9 cellular contexts compared by ENCODE assay signal in the genomic region with DNA sequence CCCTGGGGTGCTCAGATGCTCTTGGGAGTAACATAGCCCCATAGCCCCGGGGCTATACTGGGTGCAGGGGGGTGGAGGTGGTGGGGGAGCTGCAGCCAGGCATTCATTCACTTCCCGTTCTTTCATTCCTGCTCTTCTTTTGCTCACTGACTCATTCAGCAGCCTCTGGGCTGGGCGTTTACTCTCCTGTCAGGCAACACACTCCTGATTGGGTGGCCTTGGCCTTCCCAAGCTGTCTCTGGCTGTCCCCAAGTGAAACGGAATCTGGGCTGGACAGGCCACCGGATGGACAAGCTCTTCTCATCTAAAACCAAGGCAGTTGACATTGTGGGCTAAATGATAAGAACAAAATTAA. TPM values are rescaled to one million over a fixed set of nuclear protein-coding genes. Genes with fewer than 3 reads are reported as not detected.
DNase-seq lines count a peak whose midpoint lies in the region; ATAC-seq, FAIRE-seq and TF ChIP-seq lines count a peak whose summit lies in the region.
"Had no signal": no experiment of that assay in that cellular context is flagged by ENCODE, and none has a peak within 500 bp of the region (broad histone marks: within the 10 kb centered on the region; RNA-seq: fewer than 3 reads in every experiment).

No MANE protein-coding gene starts in this region.

- H3K9me3 Mint-ChIP-seq in chondrocyte (ENCODE audit: low read depth) = no peaks in the 10 kb centered on the region

- TF ChIP-seq CTCF in chondrocyte (IDR thresholded peaks at IDR 0.05) (no peak), left lung (IDR thresholded peaks at IDR 0.05) (no peak), thyroid gland (IDR thresholded peaks at IDR 0.05) (no peak)

- FAIRE-seq in HTR-8/SVneo (lab: Jason Lieb, UNC) = peak; percentile 78

- H3K36me3 ChIP-seq in left lung = no peaks in the 10 kb centered on the region
- H3K36me3 ChIP-seq in thyroid gland = no peaks in the 10 kb centered on the region
- H3K36me3 ChIP-seq: neutrophil had no signal

- H3K4me3 Mint-ChIP-seq in chondrocyte (ENCODE audit: unreplicated experiment) = peak overlapping the region; percentile 57

- H3K4me3 ChIP-seq in left lung (no peak overlapping the region), thyroid gland (replicated peaks in 1 of 3) (no peak overlapping the region)

- H3K9me3 ChIP-seq in left lung (no peaks in the 10 kb centered on the region), thyroid gland (no peaks in the 10 kb centered on the region)
- H3K9me3 ChIP-seq: neutrophil had no signal

- peak overlapping the region; percentile 57 to 59 for H3K27ac ChIP-seq in left lung
- peak overlapping the region; percentile 48 to 65 (median 60) for H3K27ac ChIP-seq in thyroid gland
- H3K27ac ChIP-seq: neutrophil had no signal

- peak; percentile 60 for ATAC-seq in left lung
- no peak for ATAC-seq in HG03432 (IDR thresholded peaks at IDR 0.05; ENCODE audit: unreplicated experiment)
- ATAC-seq in HG03439 (IDR thresholded peaks at IDR 0.05; ENCODE audit: unreplicated experiment) = no peak

- H3K27me3 Mint-ChIP-seq in chondrocyte (ENCODE audit: low read depth) = no peaks in the 10 kb centered on the region

- peaks cover 67% of the 10 kb centered on the region for H3K4me1 Mint-ChIP-seq in chondrocyte (ENCODE audit: low read depth)

- DNase-seq in HTR-8/SVneo (ENCODE audit: insufficient read length, low spot score) = peak; percentile 88
- DNase-seq in chondrocyte (ENCODE audit: low spot score) = no peak
- DNase-seq in left lung = no peak
- peak; percentile 22 to 42 for DNase-seq in thyroid gland
- no peak for DNase-seq in stimulated activated naive CD4-positive, alpha-beta T cell (lab: John Stamatoyannopoulos, UW)
- no peak for DNase-seq in putamen (ENCODE audit: low spot score)

- intact Hi-C loops in left lung (cut with DNase I) (no loop called here), thyroid gland (cut with DNase I) (no loop called here)

- 36 to 48% methylated on average over 5 of the region's 5 CpGs for WGBS in thyroid gland, 2 donors

- H3K4me1 ChIP-seq in left lung (peaks cover 5 to 18% of the 10 kb centered on the region in 2 donors), thyroid gland (peaks cover 28 to 36% of the 10 kb centered on the region in 2 donors)

- peak overlapping the region; percentile 99 for H3K27ac Mint-ChIP-seq in chondrocyte (ENCODE audit: unreplicated experiment)

- TF ChIP-seq POLR2A in thyroid gland (IDR thresholded peaks at IDR 0.05) = no peak

- H3K27me3 ChIP-seq in left lung = peaks cover 0 to 7% of the 10 kb centered on the region in 2 donors
- no peaks in the 10 kb centered on the region for H3K27me3 ChIP-seq in thyroid gland
- H3K27me3 ChIP-seq: neutrophil had no signal

- H3K36me3 Mint-ChIP-seq in chondrocyte (ENCODE audit: low read depth) = peaks cover 1% of the 10 kb centered on the region

RNA-seq across cellular contexts. Expression of a gene that starts 34.6 kb away (rescaled TPM):
- total RNA-seq in chondrocyte = 43.9 to 65.4 TPM (median 63.2 TPM) in 3 replicates
- total RNA-seq in left lung = 10 to 100 TPM; 10.3 to 20.1 TPM
- 10 to 100 TPM in 3 of 4 donors, 1 to 10 TPM in 1; 8.6 to 16.9 (median 14.0) TPM for total RNA-seq in thyroid gland

Comparison
In these comparisons a context has a peak if more than half of its experiments do, and no peak if none do; other contexts are left out.
1. DNase-seq: peak in HTR-8/SVneo (single experiment) and thyroid gland (2 of 2); none in chondrocyte (single experiment), left lung (0 of 2), stimulated activated naive CD4-positive, alpha-beta T cell (0 of 6) and putamen (single experiment).